ENCODE assay signal across 28 cellular contexts in the genomic region with DNA sequence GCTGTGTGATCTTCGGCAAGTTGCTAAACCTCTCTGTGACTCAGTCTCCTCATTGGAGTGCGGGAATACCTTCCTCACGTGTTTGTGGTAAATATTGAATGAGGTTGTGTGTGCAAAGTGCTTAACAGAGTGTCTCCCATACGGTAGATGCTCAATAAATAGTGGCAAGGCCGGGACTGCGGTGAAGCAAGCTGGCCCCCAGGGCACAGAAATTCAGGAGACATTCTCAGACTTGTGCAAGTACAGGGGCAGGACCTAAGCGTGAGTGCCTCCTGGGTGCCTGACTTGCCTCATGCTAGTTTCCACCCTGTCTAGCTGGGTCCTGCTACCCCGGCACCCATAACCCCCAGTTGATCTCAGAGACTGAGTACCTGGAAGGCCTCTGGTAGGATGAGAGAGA.
"Had no signal": no experiment of that assay in that cellular context is flagged by ENCODE, and none has a peak within 500 bp of the region (broad histone marks: within the 10 kb centered on the region; RNA-seq: fewer than 3 reads in every experiment).

No MANE protein-coding gene starts in this region.

- H3K36me3 Mint-ChIP-seq: activated naive CD4-positive, alpha-beta T cell treated with anti-CD3 and anti-CD28 coated beads, Interleukin-2, amount 50 U/mL, for 72 hours; stimulated activated effector memory CD8-positive, alpha-beta T cell treated with anti-CD3 and anti-CD28 coated beads, Interleukin-12 subunit alpha, Interleukin-12 subunit beta, amount 100 ng/mL, for 72 hours had no signal

- H3K4me3 Mint-ChIP-seq: activated CD4-positive, alpha-beta memory T cell treated with anti-CD3 and anti-CD28 coated beads, Interleukin-2, amount 10 ng/mL, durations not matched to agents 7 days and 5 days; activated CD4-positive, alpha-beta T cell treated with anti-CD3 and anti-CD28 coated beads, Interleukin-2, amount 10 ng/mL, durations not matched to agents 24 days and 14 days; activated T-cell treated with anti-CD3 and anti-CD28 coated beads, Interleukin-2, amount 50 U/mL, for 4 hours; nephron progenitor cell; stimulated activated effector memory CD8-positive, alpha-beta T cell treated with anti-CD3 and anti-CD28 coated beads, Interleukin-12 subunit alpha, Interleukin-12 subunit beta, amount 100 ng/mL, for 72 hours; T-helper 2 cell treated with Interferon-gamma antibody and Interleukin-4, amounts not matched to agents 5 μg/mL and 100 μg/mL, for 36 hours had no signal

- H3K27ac ChIP-seq: adrenal gland, body of pancreas, ovary, prostate gland, skin epidermis, tibial nerve, vagina, VCaP had no signal

- ATAC-seq: activated T-cell treated with anti-CD3 and anti-CD28 coated beads, Interleukin-2, amount 50 U/mL, for 4 hours; body of pancreas; left ventricle myocardium superior; sciatic nerve had no signal

- H3K36me3 ChIP-seq: adrenal gland, ovary, prostate gland, tibial nerve, vagina had no signal

- H3K27me3 ChIP-seq: adrenal gland, body of pancreas, ovary, tibial nerve, vagina had no signal

- H3K4me3 ChIP-seq: adrenal gland, body of pancreas, ovary, prostate gland, skin epidermis, tibial nerve, vagina had no signal

- H3K4me1 ChIP-seq: adrenal gland, body of pancreas, vagina had no signal

- FAIRE-seq: colon, frontal cortex, islet of Langerhans had no signal

- H3K27ac Mint-ChIP-seq: activated CD4-positive, alpha-beta memory T cell treated with anti-CD3 and anti-CD28 coated beads, Interleukin-2, amount 10 ng/mL, durations not matched to agents 7 days and 5 days; activated CD4-positive, alpha-beta T cell treated with anti-CD3 and anti-CD28 coated beads, Interleukin-2, amount 10 ng/mL, durations not matched to agents 24 days and 14 days; nephron progenitor cell; stimulated activated effector memory CD8-positive, alpha-beta T cell treated with anti-CD3 and anti-CD28 coated beads, Interleukin-12 subunit alpha, Interleukin-12 subunit beta, amount 100 ng/mL, for 72 hours; T-helper 2 cell treated with Interferon-gamma antibody and Interleukin-4, amounts not matched to agents 5 μg/mL and 100 μg/mL, for 36 hours had no signal

- DNase-seq: activated CD4-positive, alpha-beta memory T cell treated with anti-CD3 and anti-CD28 coated beads, Interleukin-2, amount 10 ng/mL, durations not matched to agents 7 days and 5 days; activated CD4-positive, alpha-beta T cell treated with anti-CD3 and anti-CD28 coated beads, Interleukin-2, amount 10 ng/mL, durations not matched to agents 24 days and 14 days; activated CD8-positive, alpha-beta memory T cell treated with anti-CD3 and anti-CD28 coated beads, Interleukin-2, amount 50 U/mL, for 48 hours; activated naive CD4-positive, alpha-beta T cell; activated T-cell treated with anti-CD3 and anti-CD28 coated beads, Interleukin-2, amount 50 U/mL, for 4 hours; adrenal gland; aorta; body of pancreas; effector memory CD4-positive, alpha-beta T cell; left ventricle myocardium superior; nephron progenitor cell; ovary; retina; stimulated activated CD4-positive, alpha-beta T cell treated with anti-CD3 and anti-CD28 coated beads, Interleukin-12 subunit alpha, Interleukin-12 subunit beta, amount 100 ng/mL, for 4 hours; stimulated activated CD4-positive, alpha-beta T cell treated with anti-CD3 and anti-CD28 coated beads, Interleukin-4, amount 100 ng/mL, for 24 hours; T-helper 1 cell had no signal

- H3K9me3 Mint-ChIP-seq: activated CD4-positive, alpha-beta memory T cell treated with anti-CD3 and anti-CD28 coated beads, Interleukin-2, amount 10 ng/mL, durations not matched to agents 7 days and 5 days; activated CD4-positive, alpha-beta T cell treated with anti-CD3 and anti-CD28 coated beads, Interleukin-2, amount 10 ng/mL, durations not matched to agents 24 days and 14 days; stimulated activated effector memory CD8-positive, alpha-beta T cell treated with anti-CD3 and anti-CD28 coated beads, Interleukin-12 subunit alpha, Interleukin-12 subunit beta, amount 100 ng/mL, for 72 hours; T-helper 2 cell treated with Interferon-gamma antibody and Interleukin-4, amounts not matched to agents 5 μg/mL and 100 μg/mL, for 36 hours had no signal

- H3K9me3 ChIP-seq: adrenal gland, body of pancreas, ovary, prostate gland, vagina had no signal
